In genomic region chr7:114363292-114363691, GRCh38 we compare ENCODE assay signal across 9 cellular contexts. TPM values are rescaled to one million over a fixed set of nuclear protein-coding genes. Genes with fewer than 3 reads are reported as not detected.
"Had no signal": no experiment of that assay in that cellular context is flagged by ENCODE, and none has a peak within 500 bp of the region (broad histone marks: within the 10 kb centered on the region; RNA-seq: fewer than 3 reads in every experiment).

No MANE protein-coding gene starts in this region.

- H3K4me1 ChIP-seq: HAP-1 had no signal

- ATAC-seq: HCT116, K562 had no signal

- H3K4me3 ChIP-seq: HAP-1, K562 had no signal

- DNase-seq: GOT3, H7, HFFc6, IMR-90, KG1 had no signal

- FAIRE-seq: HTR-8/SVneo, K562 had no signal

- H3K36me3 ChIP-seq: HAP-1 had no signal

- H3K9me3 ChIP-seq: HAP-1 had no signal

RNA-seq across cellular contexts. Expression of gene FOXP2, which starts 51.3 kb away (rescaled TPM):
- total RNA-seq: K562 had no signal
- polyA plus RNA-seq: K562 had no signal
